ENCODE assay signal across 24 cellular contexts in the genomic region with DNA sequence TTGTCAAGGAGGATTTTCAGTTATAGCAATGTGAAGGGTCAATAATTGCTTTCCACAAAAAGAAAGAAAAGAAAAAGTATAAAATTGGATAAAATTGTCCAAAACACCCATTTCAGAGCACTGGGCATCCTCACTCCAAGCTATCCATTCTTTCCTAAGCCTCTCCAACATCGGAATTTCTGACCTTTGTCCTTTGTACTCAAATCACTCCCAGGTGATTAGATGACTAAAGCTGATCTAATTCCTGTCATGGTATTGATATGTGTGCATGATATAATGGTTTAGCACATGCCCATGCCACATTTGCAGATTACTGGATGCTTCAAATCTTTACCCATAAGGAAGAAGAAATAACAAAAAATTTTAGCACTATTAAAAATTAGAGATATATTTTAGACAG.
"Had no signal": no experiment of that assay in that cellular context is flagged by ENCODE, and none has a peak within 500 bp of the region (broad histone marks: within the 10 kb centered on the region; RNA-seq: fewer than 3 reads in every experiment).

No MANE protein-coding gene starts in this region.

- H3K36me3 ChIP-seq: adrenal gland, brain microvascular endothelial cell, breast epithelium had no signal

- H3K9me3 ChIP-seq: adrenal gland, body of pancreas, breast epithelium had no signal

- FAIRE-seq: astrocyte had no signal

- H3K4me1 ChIP-seq: adrenal gland, body of pancreas, breast epithelium had no signal

- H3K4me3 ChIP-seq: adrenal gland, body of pancreas, breast epithelium had no signal

- H3K27me3 ChIP-seq: adrenal gland, body of pancreas, brain microvascular endothelial cell, breast epithelium had no signal

- H3K27ac ChIP-seq: adrenal gland, body of pancreas, brain microvascular endothelial cell, breast epithelium, VCaP had no signal

- DNase-seq: activated B cell treated with CpG ODN at 0.5 μM for 24 hours; activated CD4-positive, alpha-beta memory T cell treated with anti-CD3 and anti-CD28 coated beads for 36 hours; activated CD4-positive, alpha-beta T cell treated with anti-CD3 and anti-CD28 coated beads, Interleukin-2, amount 50 U/mL, for 1 hour; activated CD4-positive, alpha-beta T cell treated with anti-CD3 and anti-CD28 coated beads, Interleukin-2, amount 50 U/mL, for 4 hours; activated CD4-positive, CD25-positive, alpha-beta regulatory T cell treated with anti-CD3 and anti-CD28 coated beads, Interleukin-2, amount 50 U/mL, for 72 hours; activated CD8-positive, alpha-beta memory T cell treated with anti-CD3 and anti-CD28 coated beads, Interleukin-2, amount 50 U/mL, for 4 hours; activated effector memory CD4-positive, alpha-beta T cell treated with anti-CD3 and anti-CD28 coated beads, Interleukin-2, amount 50 U/mL, for 16 hours; activated naive CD4-positive, alpha-beta T cell; activated naive CD4-positive, alpha-beta T cell treated with anti-CD3 and anti-CD28 coated beads, Interleukin-2, amount 50 U/mL, for 16 hours; activated naive CD8-positive, alpha-beta T cell treated with anti-CD3 and anti-CD28 coated beads for 36 hours; activated T-cell treated with anti-CD3 and anti-CD28 coated beads for 4 hours; activated T-cell treated with anti-CD3 and anti-CD28 coated beads, Interleukin-2, amount 50 U/mL, for 1 hour; activated T-cell treated with anti-CD3 and anti-CD28 coated beads, Interleukin-2, amount 50 U/mL, for 4 hours; aorta had no signal

- ATAC-seq: activated CD8-positive, alpha-beta T cell treated with anti-CD3 and anti-CD28 coated beads for 36 hours; activated naive CD4-positive, alpha-beta T cell treated with anti-CD3 and anti-CD28 coated beads, Interleukin-2, amount 50 U/mL, for 72 hours; activated T-cell treated with anti-CD3 and anti-CD28 coated beads, Interleukin-2, amount 50 U/mL, for 4 hours; activated T-cell treated with anti-CD3 and anti-CD28 coated beads, Interleukin-2, amount 50 U/mL, for 72 hours; activated T-helper 17 cell treated with anti-CD3 and anti-CD28 coated beads, Interleukin-2, amount 50 U/mL, for 72 hours; body of pancreas had no signal
